ENCODE assay signal across 8 cellular contexts in the genomic region with DNA sequence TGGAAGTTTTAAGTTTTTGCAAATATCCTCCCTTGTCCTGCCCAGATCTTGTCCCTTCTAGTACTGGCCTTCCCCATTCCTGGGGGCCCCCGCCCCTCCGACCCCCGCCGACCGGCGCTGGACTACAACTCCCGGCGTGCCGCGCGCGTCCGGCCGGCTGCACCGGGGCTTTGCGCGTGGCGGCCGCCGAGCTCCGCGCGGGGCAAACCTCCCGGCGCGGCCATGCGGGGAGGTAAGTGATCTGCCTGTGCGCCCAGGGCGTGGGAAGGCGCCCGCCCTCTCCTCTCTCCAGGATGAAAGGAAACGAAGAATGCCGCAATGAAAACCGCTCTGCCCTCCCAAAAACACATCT. TPM values are rescaled to one million over a fixed set of nuclear protein-coding genes. Genes with fewer than 3 reads are reported as not detected.
DNase-seq lines count a peak whose midpoint lies in the region; ATAC-seq lines count a peak whose summit lies in the region.

No MANE protein-coding gene starts in this region.

- ATAC-seq in GM19467 (IDR thresholded peaks at IDR 0.05; ENCODE audit: unreplicated experiment): peak; percentile 70
- peak; percentile 80 for ATAC-seq in HG03571 (IDR thresholded peaks at IDR 0.05; ENCODE audit: unreplicated experiment)
- peak; percentile 94 for ATAC-seq in left ventricle myocardium superior

- intact Hi-C loops in left ventricle myocardium superior (cut with micrococcal nuclease) (no loop called here), posterior vena cava (cut with DNase I) (no loop called here)

- DNase-seq in EL (peak; percentile 55), T follicular helper cell (ENCODE audit: low read depth) (peak; percentile 2), left ventricle myocardium superior (peak; percentile 81), posterior vena cava (ENCODE audit: low spot score) (peak; percentile 82), NCI-H1436 treated with DMSO at 0.1 percent for 48 hours (lab: John Stamatoyannopoulos, UW) (no peak)

- H3K27ac ChIP-seq in angular gyrus (ENCODE audit: low read depth, low read length): peak overlapping the region; percentile 80

RNA-seq across cellular contexts. Expression of a gene that starts 3.2 kb away (rescaled TPM):
- 1.7 TPM for total RNA-seq in left ventricle myocardium superior
- total RNA-seq in posterior vena cava: under 1 TPM; 0.51 to 0.71 TPM
